ENCODE assay signal across 8 cellular contexts in the genomic region with DNA sequence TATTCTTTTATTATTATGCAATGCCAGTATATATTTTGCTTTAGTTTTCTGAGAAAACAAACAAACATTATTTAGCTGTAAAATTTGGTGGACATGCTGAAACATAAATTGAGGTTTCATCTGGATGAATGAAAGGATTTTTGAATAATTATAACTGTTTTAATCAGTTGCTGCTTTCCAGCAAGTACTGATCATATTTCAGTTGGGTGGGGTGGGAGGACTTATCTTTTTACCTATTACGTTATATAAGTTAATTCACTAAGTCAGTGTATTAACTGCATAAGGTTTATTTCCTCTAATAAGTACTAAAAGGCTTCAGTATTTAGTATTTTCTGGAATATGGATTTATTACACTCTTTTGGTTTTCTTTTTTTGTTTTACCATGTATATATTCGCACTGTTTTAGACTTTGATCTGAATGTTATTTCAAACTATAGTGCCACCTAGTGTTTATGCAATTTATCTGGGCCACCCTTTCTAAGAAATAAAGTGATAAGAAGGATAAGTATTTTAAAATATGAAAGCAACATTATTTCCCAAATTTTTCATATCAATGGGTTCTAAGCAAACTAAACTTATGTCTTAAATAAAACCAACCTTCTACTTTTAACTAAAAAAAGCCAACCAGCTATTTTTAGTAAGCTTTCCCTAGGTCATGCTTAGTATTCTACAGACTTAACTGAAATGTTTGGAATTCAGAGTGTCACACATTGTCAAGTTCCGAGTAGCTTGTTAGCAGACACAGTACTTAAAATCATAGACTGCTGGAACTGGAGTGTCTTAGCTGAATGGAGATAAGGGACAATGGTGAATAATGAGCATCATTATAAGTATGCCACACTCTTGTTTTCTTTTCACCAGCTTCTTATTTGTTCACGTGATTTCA.
DNase-seq lines count a peak whose midpoint lies in the region; ATAC-seq and TF ChIP-seq lines count a peak whose summit lies in the region.

No MANE protein-coding gene starts in this region.

- no peaks in the 10 kb centered on the region for H3K9me3 Mint-ChIP-seq in activated T-cell treated with anti-CD3 and anti-CD28 coated beads, Interleukin-2, amount 50 U/mL, for 4 hours

- H3K4me2 ChIP-seq in hepatocyte, result no peak overlapping the region

- no peaks in the 10 kb centered on the region for H3K27me3 ChIP-seq in hepatocyte

- no peaks in the 10 kb centered on the region for H3K36me3 Mint-ChIP-seq in activated T-cell treated with anti-CD3 and anti-CD28 coated beads, Interleukin-2, amount 50 U/mL, for 4 hours (ENCODE audit: insufficient read depth)

- no peaks in the 10 kb centered on the region for H3K4me1 ChIP-seq in hepatocyte (ENCODE audit: insufficient read depth)

- H3K27ac ChIP-seq in hepatocyte, result no peak overlapping the region

- H4K20me1 ChIP-seq in hepatocyte (ENCODE audit: insufficient read depth, poor library complexity, severe bottlenecking), result no peaks in the 10 kb centered on the region

- H3K9me3 ChIP-seq in hepatocyte (ENCODE audit: low read depth), result no peaks in the 10 kb centered on the region

- no peak overlapping the region for H3K4me3 Mint-ChIP-seq in activated T-cell treated with anti-CD3 and anti-CD28 coated beads, Interleukin-2, amount 50 U/mL, for 4 hours

- H3K9me2 ChIP-seq in hepatocyte (replicated peaks; ENCODE audit: insufficient read depth), result no peaks in the 10 kb centered on the region

- DNase-seq in DMS53 treated with DMSO at 0.1 percent for 48 hours (lab: John Stamatoyannopoulos, UW; ENCODE audit: unreplicated experiment), result peak; percentile 39
- peak; percentile 47 for DNase-seq in SK-MEL-5 (ENCODE audit: low read depth, low spot score)
- peak; percentile 39 for DNase-seq in hepatocyte (ENCODE audit: low spot score)
- no peak for DNase-seq in activated T-cell treated with anti-CD3 and anti-CD28 coated beads, Interleukin-2, amount 50 U/mL, for 4 hours
- DNase-seq in activated effector memory CD4-positive, alpha-beta T cell treated with anti-CD3 and anti-CD28 coated beads, Interleukin-2, amount 50 U/mL, for 16 hours, result no peak
- DNase-seq in stimulated activated naive CD4-positive, alpha-beta T cell treated with Interleukin-2 at 50 U/mL for 16 hours (lab: John Stamatoyannopoulos, UW), result no peak

- H3K79me2 ChIP-seq in hepatocyte, result no peaks in the 10 kb centered on the region

- in situ Hi-C loops in SK-MEL-5 (cut with HindIII; ENCODE audit: low pct_unique_long_range_greater_than_20kb, low sequenced_read_pairs), result no loop called here

- peak; percentile 58 for ATAC-seq in HG03439 (IDR thresholded peaks at IDR 0.05; ENCODE audit: unreplicated experiment)
- no peak for ATAC-seq in HG03520 (IDR thresholded peaks at IDR 0.05; ENCODE audit: unreplicated experiment)
- ATAC-seq in activated T-cell treated with anti-CD3 and anti-CD28 coated beads, Interleukin-2, amount 50 U/mL, for 4 hours, result no peak

- peaks cover 12% of the 10 kb centered on the region for H3K27me3 Mint-ChIP-seq in activated T-cell treated with anti-CD3 and anti-CD28 coated beads, Interleukin-2, amount 50 U/mL, for 4 hours (ENCODE audit: low read depth)

- TF ChIP-seq CTCF in hepatocyte (IDR thresholded peaks at IDR 0.05; ENCODE audit: poor library complexity), result peak; percentile 64

- H2AFZ ChIP-seq in hepatocyte, result no peak overlapping the region

- WGBS in hepatocyte (ENCODE audit: low lambda C conversion rate, missing lambda C conversion rate), result 54% methylated on average over 4 of the region's 4 CpGs

- H3K36me3 ChIP-seq in hepatocyte (replicated peaks; ENCODE audit: insufficient read depth, low read depth), result no peaks in the 10 kb centered on the region

- no peaks in the 10 kb centered on the region for H3K4me1 Mint-ChIP-seq in activated T-cell treated with anti-CD3 and anti-CD28 coated beads, Interleukin-2, amount 50 U/mL, for 4 hours (ENCODE audit: low read depth)

- no peak overlapping the region for H3K4me3 ChIP-seq in hepatocyte

Comparison
In these comparisons a context has a peak if more than half of its experiments do, and no peak if none do; other contexts are left out.
1. DNase-seq: peak in DMS53 treated with DMSO at 0.1 percent for 48 hours (single experiment), SK-MEL-5 (single experiment) and hepatocyte (single experiment); none in activated T-cell treated with anti-CD3 and anti-CD28 coated beads, Interleukin-2, amount 50 U/mL, for 4 hours (single experiment), activated effector memory CD4-positive, alpha-beta T cell treated with anti-CD3 and anti-CD28 coated beads, Interleukin-2, amount 50 U/mL, for 16 hours (single experiment) and stimulated activated naive CD4-positive, alpha-beta T cell treated with Interleukin-2 at 50 U/mL for 16 hours (single experiment).